Comparison of ENCODE assay signal across 2 cellular contexts in the genomic region with DNA sequence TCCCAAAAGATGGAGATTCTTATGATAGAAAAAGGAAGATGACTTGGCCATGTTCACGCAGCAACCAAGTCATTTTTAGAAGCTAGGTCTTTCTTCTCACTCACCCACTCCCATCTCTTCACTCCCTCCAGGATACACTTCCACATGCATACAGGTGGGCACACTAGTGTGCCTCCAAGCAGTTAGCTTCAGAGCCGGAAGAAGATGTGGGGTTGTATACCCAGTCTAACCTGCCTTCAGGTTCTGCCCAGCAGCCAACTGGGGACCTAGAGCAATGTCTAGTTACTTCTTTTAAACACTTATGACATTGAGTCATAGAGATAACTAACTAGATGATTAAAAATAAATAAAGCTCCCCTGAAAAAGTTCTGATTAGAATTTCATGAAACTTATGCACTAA.
TF ChIP-seq lines count a peak whose summit lies in the region.

No MANE protein-coding gene starts in this region.

TF ChIP-seq in GM12878, 131 proteins besides CTCF, POLR2A, EP300 and RAD21:
- TF ChIP-seq CBX3 (IDR thresholded peaks at IDR 0.05; ENCODE audit: borderline replicate concordance, low read depth) (no peak), WRNIP1 (IDR thresholded peaks at IDR 0.05; ENCODE audit: borderline replicate concordance, low read depth, low read length) (0 out of 2 replicates have a peak, but pooled peaks have one; percentile 81), SMC3 (IDR thresholded peaks at IDR 0.05; ENCODE audit: borderline replicate concordance, low read length) (peak; percentile 15; the same call in 1 of the 2 replicates), SREBF2 (IDR thresholded peaks at IDR 0.05; ENCODE audit: low read length) (no peak), POLR2AphosphoS5 (IDR thresholded peaks at IDR 0.05; ENCODE audit: low read length) (peak; percentile 72; the same call in 1 of the 2 replicates), MTA3 (IDR thresholded peaks at IDR 0.05; ENCODE audit: borderline replicate concordance, low read length) (no peak), NFIC (IDR thresholded peaks at IDR 0.05; ENCODE audit: low read depth, low read length) (no peak)
TF ChIP-seq in GM12878: peak in this region for 3.

TF ChIP-seq in SK-N-SH, 30 proteins besides CTCF, POLR2A, EP300 and RAD21:
- TF ChIP-seq GABPA (IDR thresholded peaks at IDR 0.05; ENCODE audit: low read depth) (no peak), NFIC (IDR thresholded peaks at IDR 0.05; ENCODE audit: borderline replicate concordance) (no peak), FOSL2 (IDR thresholded peaks at IDR 0.05; ENCODE audit: borderline replicate concordance, low read depth) (no peak), RFX5 (IDR thresholded peaks at IDR 0.05; ENCODE audit: low read length) (no peak), FOXM1 (IDR thresholded peaks at IDR 0.05; ENCODE audit: low read depth) (no peak), SIN3A (IDR thresholded peaks at IDR 0.05; ENCODE audit: borderline replicate concordance, low read depth, low read length) (no peak), ZBTB33 (IDR thresholded peaks at IDR 0.05; ENCODE audit: borderline replicate concordance, low read depth) (no peak), JUND (IDR thresholded peaks at IDR 0.05) (no peak), SMC3 (IDR thresholded peaks at IDR 0.05; ENCODE audit: low read depth, low read length) (no peak), NRF1 (IDR thresholded peaks at IDR 0.05; ENCODE audit: low read depth, low read length) (no peak), USF1 (IDR thresholded peaks at IDR 0.05; ENCODE audit: borderline replicate concordance, low read depth) (no peak), MXI1 (IDR thresholded peaks at IDR 0.05; ENCODE audit: low read depth, low read length) (no peak), TAF1 (IDR thresholded peaks at IDR 0.05; ENCODE audit: borderline replicate concordance, low read depth, low read length) (no peak), IRF3 (IDR thresholded peaks at IDR 0.05; ENCODE audit: low read depth, low read length) (no peak), TCF12 (IDR thresholded peaks at IDR 0.05) (no peak), ELF1 (IDR thresholded peaks at IDR 0.05) (no peak), TEAD4 (IDR thresholded peaks at IDR 0.05; ENCODE audit: borderline replicate concordance, insufficient read depth) (no peak), RCOR1 (IDR thresholded peaks at IDR 0.05; ENCODE audit: low read length) (no peak), FOXJ3 (CRISPR knock-in tag; IDR thresholded peaks at IDR 0.05) (no peak)
TF ChIP-seq in SK-N-SH: peak in this region for 0.
